9 cellular contexts compared by ENCODE assay signal in genomic region chr20:63554361-63555278, GRCh38. TPM values are rescaled to one million over a fixed set of nuclear protein-coding genes. Genes with fewer than 3 reads are reported as not detected.
A peak's percentile ranks its signal among the peaks of the same experiment; 100 is the strongest.
DNase-seq lines count a peak whose midpoint lies in the region; ATAC-seq, FAIRE-seq and TF ChIP-seq lines count a peak whose summit lies in the region.
"Had no signal": no experiment of that assay in that cellular context is flagged by ENCODE, and none has a peak within 500 bp of the region (broad histone marks: within the 10 kb centered on the region; RNA-seq: fewer than 3 reads in every experiment).

No MANE protein-coding gene starts in this region.

- H3K9me3 Mint-ChIP-seq in naive B cell: no peaks in the 10 kb centered on the region

- no peaks in the 10 kb centered on the region for H3K9me2 ChIP-seq in HCT116 (ENCODE audit: insufficient read depth)

- TF ChIP-seq POLR2A in HCT116 (IDR thresholded peaks at IDR 0.05; ENCODE audit: borderline replicate concordance, extremely low read depth, insufficient read depth, insufficient read length) (no peak), GM12878 (IDR thresholded peaks at IDR 0.05; ENCODE audit: low read depth, low read length) (0 out of 2 replicates have a peak, but pooled peaks have one; percentile 24)

- H3K27ac Mint-ChIP-seq in naive B cell: peak overlapping the region; percentile 88 to 98 (median 96)

- WGBS in GM12878 (ENCODE audit: insufficient coverage, insufficient replicate concordance, low lambda C conversion rate, missing lambda C conversion rate): 19% methylated on average over 37 of the region's 38 CpGs

- POLR2A ChIA-PET in HCT116 (lab: Charles Lee) (interaction anchor here (0.7 kb wide), 1 partner anchor 13 kb away, joined by 3 read pairs; no protein-coding TSS in a partner anchor), GM12878 (lab: Charles Lee) (interaction anchor here (1.1 to 1.7 kb wide), 3 partner anchors 16 to 20 kb away, joined by 3 to 6 read pairs (median 5); partner anchors contain the start of gene HELZ2)

- no peak for TF ChIP-seq RAD21 in HCT116 (IDR thresholded peaks at IDR 0.05; ENCODE audit: low read depth)
- no peak for TF ChIP-seq RAD21 in GM12878 (IDR thresholded peaks at IDR 0.05; ENCODE audit: insufficient read depth, low read depth, low read length)

- no peak overlapping the region for H3K27ac ChIP-seq in BLaER1
- peak overlapping the region; percentile 22; the same call in 1 of the 2 replicates for H3K27ac ChIP-seq in HCT116 (ENCODE audit: low read depth, low read length)
- no peak overlapping the region for H3K27ac ChIP-seq in GM12878 (ENCODE audit: control insufficient read depth, insufficient read depth)

- no TSS peak for BruUV-seq in HCT116 (replicated peaks; lab: Mats Ljungman, UMichigan)
- BruUV-seq in GM12878 (replicated peaks; lab: Mats Ljungman, UMichigan): no TSS peak

- DNase-seq in HCT116 (ENCODE audit: low read depth, low spot score) (no peak), GM12878 (ENCODE audit: low read depth, low spot score) (no peak), naive B cell (peak; percentile 60), head of caudate nucleus (no peak), DMS114 treated with DMSO at 0.1 percent for 48 hours (lab: John Stamatoyannopoulos, UW; ENCODE audit: unreplicated experiment) (no peak), posterior vena cava (ENCODE audit: low spot score) (no peak)

- peak overlapping the region; percentile 79 to 94 (median 90) for H3K4me3 Mint-ChIP-seq in naive B cell

- H3K79me2 ChIP-seq in HCT116 (ENCODE audit: insufficient read depth, low read length) (no peaks in the 10 kb centered on the region), GM12878 (ENCODE audit: control insufficient read depth, insufficient read depth, low read length) (no peaks in the 10 kb centered on the region)

- no peak for FAIRE-seq in GM12878 (lab: Jason Lieb, UNC)

- H3K36me3 ChIP-seq in BLaER1 (no peaks in the 10 kb centered on the region), HCT116 (ENCODE audit: control insufficient read depth in 1 of 2, insufficient read depth in 2 of 2, low read length in 2 of 2) (no peaks in the 10 kb centered on the region), GM12878 (ENCODE audit: control insufficient read depth in 2 of 2, insufficient read depth in 2 of 2, low read length in 1 of 2) (no peaks in the 10 kb centered on the region)

- peaks cover 25 to 52% (median 40%) of the 10 kb centered on the region in 3 donors for H3K4me1 Mint-ChIP-seq in naive B cell

- in situ Hi-C loops in GM12878 (cut with MboI): no loop called here

- RAD21 ChIA-PET in HCT116 (lab: Charles Lee; ENCODE audit: low non-redundant PET in 1 of 2, low total read pairs in 2 of 2, uncharacterized antibody in 2 of 2, unreplicated experiment in 2 of 2) (no interaction called here), GM12878 (lab: Charles Lee; ENCODE audit: unreplicated experiment) (interaction anchor here (1.2 to 2.2 kb wide), 3 partner anchors 16 to 87 kb away, joined by 4 to 17 read pairs (median 8); partner anchors contain the start of genes HELZ2 and PTK6)

- CTCF ChIA-PET in HCT116 (lab: Charles Lee) (interaction anchor here (1.0 kb wide), 1 partner anchor 17 kb away, joined by 3 read pairs; the partner anchor contains the start of gene PTK6), GM12878 (lab: Yijun Ruan, JAX) (interaction anchor here (0.6 to 2.7 kb wide), 6 partner anchors 8 to 24 kb away, joined by 3 to 9 read pairs (median 4); partner anchors contain the start of gene PTK6)

- H3K4me3 ChIP-seq in BLaER1: peak overlapping the region; percentile 74
- peak overlapping the region; percentile 57 to 72 for H3K4me3 ChIP-seq in HCT116 (replicated peaks in 1 of 2; ENCODE audit: low read depth in 1 of 2, low read length in 2 of 2)
- peak overlapping the region; percentile 65 for H3K4me3 ChIP-seq in GM12878

- H3K36me3 Mint-ChIP-seq in naive B cell: no peaks in the 10 kb centered on the region

- ATAC-seq in HCT116 (no peak), GM12878 (peak; percentile 51), naive B cell (ENCODE audit: low read depth in 2 of 2) (peak; percentile 17 to 34), HG03039 (IDR thresholded peaks at IDR 0.05; ENCODE audit: unreplicated experiment) (no peak)

- no peak overlapping the region for H2AFZ ChIP-seq in HCT116 (ENCODE audit: low read depth, low read length, poor library complexity, severe bottlenecking)
- H2AFZ ChIP-seq in GM12878 (ENCODE audit: control insufficient read depth, low read depth, low read length): no peak overlapping the region

- intact Hi-C loops in HCT116 (cut with micrococcal nuclease) (no loop called here), GM12878 (cut with micrococcal nuclease; ENCODE audit: unreplicated experiment) (loop anchor here (1.0 kb wide), 1 partner anchor 73 kb away; the partner anchor contains the start of gene GMEB2), head of caudate nucleus (cut with DNase I) (no loop called here), posterior vena cava (cut with DNase I) (no loop called here)

- TF ChIP-seq CTCF in HCT116 (IDR thresholded peaks at IDR 0.05 in 2 of 3, conservative IDR thresholded peaks at IDR 0.05 in 1 of 3; ENCODE audit: borderline replicate concordance in 1 of 3, insufficient read depth in 1 of 3, low read depth in 2 of 3, low read length in 2 of 3) (no peak), GM12878 (IDR thresholded peaks at IDR 0.05 in 2 of 3, conservative IDR thresholded peaks at IDR 0.05 in 1 of 3; ENCODE audit: control insufficient read depth in 2 of 3, extremely low read depth in 1 of 3, insufficient read depth in 1 of 3, low read depth in 3 of 3, low read length in 3 of 3) (0 out of 6 replicates have a peak, but pooled peaks of 1 of the 3 experiments have one; percentile 4)

- peaks cover 51% of the 10 kb centered on the region for H3K4me1 ChIP-seq in BLaER1
- H3K4me1 ChIP-seq in HCT116 (ENCODE audit: control insufficient read depth in 1 of 2, insufficient read depth in 2 of 2, low read length in 2 of 2): peaks cover 12 to 20% of the 10 kb centered on the region in 2 experiments
- peaks cover 22% of the 10 kb centered on the region for H3K4me1 ChIP-seq in GM12878 (ENCODE audit: control insufficient read depth, insufficient read depth, low read length)

- H3K4me2 ChIP-seq in BLaER1 (peak overlapping the region; percentile 100), HCT116 (ENCODE audit: low read length) (peak overlapping the region; percentile 100), GM12878 (ENCODE audit: control insufficient read depth, insufficient read depth) (peak overlapping the region; percentile 90; the same call in 1 of the 2 replicates)

- H3K27me3 Mint-ChIP-seq in naive B cell: peaks cover 0 to 6% (median 0%) of the 10 kb centered on the region in 3 donors

- H3K9me3 ChIP-seq in BLaER1 (no peaks in the 10 kb centered on the region), HCT116 (ENCODE audit: control insufficient read depth in 1 of 2, insufficient read depth in 1 of 2, low read depth in 1 of 2, low read length in 2 of 2) (no peaks in the 10 kb centered on the region), GM12878 (replicated peaks; ENCODE audit: control insufficient read depth, insufficient read depth, low read length) (no peaks in the 10 kb centered on the region)

- SMC1A ChIA-PET in GM12878 (lab: Charles Lee; ENCODE audit: uncharacterized antibody, unreplicated experiment): interaction anchor here (1.1 to 1.6 kb wide), 4 partner anchors 9 to 651 kb away, joined by 3 to 5 read pairs (median 4); no protein-coding TSS in a partner anchor

- H4K20me1 ChIP-seq in BLaER1 (peaks cover 67% of the 10 kb centered on the region), HCT116 (ENCODE audit: insufficient read depth) (no peaks in the 10 kb centered on the region), GM12878 (ENCODE audit: control insufficient read depth, insufficient read depth) (no peaks in the 10 kb centered on the region; the same call in 1 of the 2 replicates)

- peak overlapping the region; percentile 71 for H3K9ac ChIP-seq in BLaER1
- H3K9ac ChIP-seq in HCT116 (ENCODE audit: low read length): peak overlapping the region; percentile 73
- H3K9ac ChIP-seq in GM12878 (ENCODE audit: control insufficient read depth, insufficient read depth, low read length): no peak overlapping the region

- peaks cover 64% of the 10 kb centered on the region for H3K27me3 ChIP-seq in BLaER1
- no peaks in the 10 kb centered on the region for H3K27me3 ChIP-seq in HCT116 (ENCODE audit: insufficient read depth, low read length)
- H3K27me3 ChIP-seq in GM12878 (replicated peaks in 1 of 2; ENCODE audit: control insufficient read depth in 2 of 2, insufficient read depth in 2 of 2, low read length in 1 of 2): no peaks in the 10 kb centered on the region

- no peak for TF ChIP-seq EP300 in GM12878 (IDR thresholded peaks at IDR 0.05; ENCODE audit: borderline replicate concordance in 1 of 2, control insufficient read depth in 1 of 2, low read depth in 2 of 2, low read length in 2 of 2)

RNA-seq across cellular contexts. Expression of gene FNDC11, which starts 0.7 kb away (rescaled TPM):
- total RNA-seq in HCT116 (2021; ENCODE audit: unreplicated experiment): 5.5 TPM
- polyA plus RNA-seq in HCT116 (2012): 3.1 TPM in 2 replicates
- 0.81 and 1.9 TPM in 2 replicates for total RNA-seq in GM12878 (2013; cell fraction: nucleolus; rRNA removed)
- total RNA-seq in GM12878 (2014; rRNA removed): 0.40 and 0.54 TPM in 2 replicates
- 0.09 TPM in 1 of 2 replicates, not detected in the other for total RNA-seq in GM12878 (2014; rRNA removed; fragmentation: Illumina TruSeq; extraction: Trizol)
- 0.72 and 0.77 TPM in 2 replicates for total RNA-seq in GM12878 (2021)
- not detected for polyA plus RNA-seq in GM12878 (2011; ENCODE audit: low read depth)
- 0.26 and 0.31 TPM in 2 replicates for polyA plus RNA-seq in GM12878 (2011; rRNA removed)
- 0.93 and 1.2 TPM in 2 replicates for polyA plus RNA-seq in GM12878 (2011; cell fraction: cytosol; rRNA removed)
- polyA plus RNA-seq in GM12878 (2011; cell fraction: nucleus; rRNA removed): 5.7 and 6.0 TPM in 2 replicates
- polyA plus RNA-seq in GM12878 (2012): 0.24 and 0.52 TPM in 2 replicates
- 0.09 TPM in 1 of 2 replicates, not detected in the other for polyA plus RNA-seq in GM12878 (2014; fragmentation: Illumina TruSeq; extraction: Trizol)
- polyA plus RNA-seq in GM12878 (2014; fragmentation: Nextera tagmentation; extraction: Ambion mirVana): not detected
- 0.37 and 1.0 TPM in 2 replicates for polyA plus RNA-seq in GM12878 (2014; rRNA removed)
- under 1 TPM; 0.24 to 0.37 TPM for polyA plus RNA-seq in GM12878 (2016; fragmentation: Nextera tagmentation; extraction: Ambion mirVana)
- 0.37 and 0.62 TPM in 2 replicates for polyA minus RNA-seq in GM12878 (2011; rRNA and poly(A)+ RNA removed)
- 0.80 TPM in 1 of 2 replicates, not detected in the other for polyA minus RNA-seq in GM12878 (2011; cell fraction: cytosol; rRNA and poly(A)+ RNA removed)
- 1.2 and 1.5 TPM in 2 replicates for polyA minus RNA-seq in GM12878 (2011; cell fraction: nucleus; rRNA and poly(A)+ RNA removed)
- 1 to 10 TPM in 5 of 6 donors, under 1 TPM in 1; 0.08 to 5.2 (median 1.8) TPM for polyA plus RNA-seq in naive B cell (ENCODE audit: low read depth in 6 of 6)
- under 1 TPM in 1 of 2 donors, not detected in 1; 0.19 TPM for total RNA-seq in posterior vena cava

RNA-seq across cellular contexts. Expression of gene SRMS, which starts 7.1 kb away (rescaled TPM):
- total RNA-seq in HCT116 (2021; ENCODE audit: unreplicated experiment): 3.2 TPM
- 1.8 and 2.5 TPM in 2 replicates for polyA plus RNA-seq in HCT116 (2012)
- total RNA-seq in GM12878 (2013; cell fraction: nucleolus; rRNA removed): not detected in 2 replicates
- total RNA-seq in GM12878 (2014; rRNA removed): not detected in 2 replicates
- not detected in 2 replicates for total RNA-seq in GM12878 (2014; rRNA removed; fragmentation: Illumina TruSeq; extraction: Trizol)
- not detected in 2 replicates for total RNA-seq in GM12878 (2021)
- not detected for polyA plus RNA-seq in GM12878 (2011; ENCODE audit: low read depth)
- 0.07 TPM in 1 of 2 replicates, not detected in the other for polyA plus RNA-seq in GM12878 (2011; rRNA removed)
- 0.07 and 0.15 TPM in 2 replicates for polyA plus RNA-seq in GM12878 (2011; cell fraction: cytosol; rRNA removed)
- polyA plus RNA-seq in GM12878 (2011; cell fraction: nucleus; rRNA removed): 0.31 and 0.34 TPM in 2 replicates
- polyA plus RNA-seq in GM12878 (2012): not detected in 2 replicates
- polyA plus RNA-seq in GM12878 (2014; fragmentation: Illumina TruSeq; extraction: Trizol): not detected in 2 replicates
- polyA plus RNA-seq in GM12878 (2014; fragmentation: Nextera tagmentation; extraction: Ambion mirVana): not detected
- 0.14 TPM in 1 of 2 replicates, not detected in the other for polyA plus RNA-seq in GM12878 (2014; rRNA removed)
- polyA plus RNA-seq in GM12878 (2016; fragmentation: Nextera tagmentation; extraction: Ambion mirVana): not detected
- polyA minus RNA-seq in GM12878 (2011; rRNA and poly(A)+ RNA removed): not detected in 2 replicates
- not detected in 2 replicates for polyA minus RNA-seq in GM12878 (2011; cell fraction: cytosol; rRNA and poly(A)+ RNA removed)
- not detected in 2 replicates for polyA minus RNA-seq in GM12878 (2011; cell fraction: nucleus; rRNA and poly(A)+ RNA removed)
- polyA plus RNA-seq in naive B cell (ENCODE audit: low read depth in 6 of 6): not detected
- total RNA-seq in posterior vena cava: not detected
- total RNA-seq: T-helper 2 cell treated with Interferon-gamma antibody and Interleukin-4, amounts not matched to agents 100 ng/mL and 5 ng/mL, for 36 hours had no signal

RNA-seq across cellular contexts. Expression of gene PTK6, which starts 17.4 kb away (rescaled TPM):
- total RNA-seq in HCT116 (2021; ENCODE audit: unreplicated experiment): 6.7 TPM
- polyA plus RNA-seq in HCT116 (2012): 7.2 and 8.0 TPM in 2 replicates
- 0.23 and 0.39 TPM in 2 replicates for total RNA-seq in GM12878 (2013; cell fraction: nucleolus; rRNA removed)
- not detected in 2 replicates for total RNA-seq in GM12878 (2014; rRNA removed)
- 0.09 TPM in 1 of 2 replicates, not detected in the other for total RNA-seq in GM12878 (2014; rRNA removed; fragmentation: Illumina TruSeq; extraction: Trizol)
- total RNA-seq in GM12878 (2021): 0.21 and 0.24 TPM in 2 replicates
- 0.22 TPM for polyA plus RNA-seq in GM12878 (2011; ENCODE audit: low read depth)
- 0.20 and 0.32 TPM in 2 replicates for polyA plus RNA-seq in GM12878 (2011; rRNA removed)
- polyA plus RNA-seq in GM12878 (2011; cell fraction: cytosol; rRNA removed): 0.34 and 0.37 TPM in 2 replicates
- polyA plus RNA-seq in GM12878 (2011; cell fraction: nucleus; rRNA removed): 0.86 and 1.2 TPM in 2 replicates
- polyA plus RNA-seq in GM12878 (2012): 0.32 and 0.45 TPM in 2 replicates
- polyA plus RNA-seq in GM12878 (2014; fragmentation: Illumina TruSeq; extraction: Trizol): 0.04 TPM in 1 of 2 replicates, not detected in the other
- polyA plus RNA-seq in GM12878 (2014; fragmentation: Nextera tagmentation; extraction: Ambion mirVana): under 1 TPM in 1 of 2 experiments, not detected in 1; 0.02 TPM
- polyA plus RNA-seq in GM12878 (2014; rRNA removed): 0.14 and 0.28 TPM in 2 replicates
- under 1 TPM in 1 of 2 experiments, not detected in 1; 0.08 TPM for polyA plus RNA-seq in GM12878 (2016; fragmentation: Nextera tagmentation; extraction: Ambion mirVana)
- polyA minus RNA-seq in GM12878 (2011; rRNA and poly(A)+ RNA removed): 0.22 and 0.36 TPM in 2 replicates
- polyA minus RNA-seq in GM12878 (2011; cell fraction: cytosol; rRNA and poly(A)+ RNA removed): 0.52 TPM in 1 of 2 replicates, not detected in the other
- polyA minus RNA-seq in GM12878 (2011; cell fraction: nucleus; rRNA and poly(A)+ RNA removed): 0.19 and 0.24 TPM in 2 replicates
- polyA plus RNA-seq in naive B cell (ENCODE audit: low read depth in 6 of 6): 1 to 10 TPM in 1 of 6 donors, under 1 TPM in 5; 0.10 to 1.3 (median 0.51) TPM
- total RNA-seq in posterior vena cava: under 1 TPM in 1 of 2 donors, not detected in 1; 0.60 TPM

RNA-seq across cellular contexts. Expression of gene HELZ2, which starts 19.4 kb away (rescaled TPM):
- total RNA-seq in HCT116 (2021; ENCODE audit: unreplicated experiment) (44.0 TPM), GM12878 (2014; rRNA removed) (19.9 and 22.1 TPM in 2 replicates), GM12878 (2014; rRNA removed; fragmentation: Illumina TruSeq; extraction: Trizol) (6.7 and 7.1 TPM in 2 replicates), GM12878 (2021) (33.3 and 36.9 TPM in 2 replicates), posterior vena cava (10 to 100 TPM; 13.7 to 25.5 TPM)
- polyA plus RNA-seq in HCT116 (2012): 40.3 and 54.7 TPM in 2 replicates
- 68.5 and 92.6 TPM in 2 replicates for total RNA-seq in GM12878 (2013; cell fraction: nucleolus; rRNA removed)
- polyA plus RNA-seq in GM12878 (2011; ENCODE audit: low read depth): 5.4 TPM
- polyA plus RNA-seq in GM12878 (2011; rRNA removed) (8.3 and 17.2 TPM in 2 replicates), GM12878 (2014; fragmentation: Illumina TruSeq; extraction: Trizol) (0.73 and 5.7 TPM in 2 replicates), GM12878 (2014; fragmentation: Nextera tagmentation; extraction: Ambion mirVana) (under 1 TPM; 0.05 to 0.08 TPM), GM12878 (2014; rRNA removed) (21.1 and 23.0 TPM in 2 replicates), GM12878 (2016; fragmentation: Nextera tagmentation; extraction: Ambion mirVana) (1 to 10 TPM; 1.8 to 1.9 TPM), naive B cell (ENCODE audit: low read depth in 6 of 6) (10 to 100 TPM in 3 of 6 donors, 1 to 10 TPM in 3; 2.5 to 11.6 (median 9.3) TPM)
- polyA plus RNA-seq in GM12878 (2011; cell fraction: cytosol; rRNA removed): 15.6 and 31.4 TPM in 2 replicates
- 82.5 and 82.6 TPM in 2 replicates for polyA plus RNA-seq in GM12878 (2011; cell fraction: nucleus; rRNA removed)
- polyA plus RNA-seq in GM12878 (2012): 12.4 and 21.7 TPM in 2 replicates
- polyA minus RNA-seq in GM12878 (2011; rRNA and poly(A)+ RNA removed): 36.1 and 73.4 TPM in 2 replicates
- 43.2 and 44.7 TPM in 2 replicates for polyA minus RNA-seq in GM12878 (2011; cell fraction: cytosol; rRNA and poly(A)+ RNA removed)
- 64.3 and 105 TPM in 2 replicates for polyA minus RNA-seq in GM12878 (2011; cell fraction: nucleus; rRNA and poly(A)+ RNA removed)

RNA-seq across cellular contexts. Expression of gene PPDPF, which starts 34.1 kb away (rescaled TPM):
- total RNA-seq in HCT116 (2021; ENCODE audit: unreplicated experiment) (346 TPM), GM12878 (2014; rRNA removed) (36.8 and 47.6 TPM in 2 replicates), GM12878 (2014; rRNA removed; fragmentation: Illumina TruSeq; extraction: Trizol) (3.2 and 5.1 TPM in 2 replicates), GM12878 (2021) (154 TPM in 2 replicates), posterior vena cava (100 to 1,000 TPM; 172 to 331 TPM)
- polyA plus RNA-seq in HCT116 (2012): 308 and 356 TPM in 2 replicates
- total RNA-seq in GM12878 (2013; cell fraction: nucleolus; rRNA removed): 19.4 and 22.6 TPM in 2 replicates
- 9.0 TPM for polyA plus RNA-seq in GM12878 (2011; ENCODE audit: low read depth)
- polyA plus RNA-seq in GM12878 (2011; rRNA removed) (0.72 and 1.5 TPM in 2 replicates), GM12878 (2014; fragmentation: Illumina TruSeq; extraction: Trizol) (5.2 TPM in 1 of 2 replicates, not detected in the other), GM12878 (2014; fragmentation: Nextera tagmentation; extraction: Ambion mirVana) (1 to 10 TPM in 1 of 2 experiments, under 1 TPM in 1; 0.32 to 2.8 TPM), GM12878 (2014; rRNA removed) (77.6 and 87.7 TPM in 2 replicates), GM12878 (2016; fragmentation: Nextera tagmentation; extraction: Ambion mirVana) (10 to 100 TPM; 40.3 to 42.9 TPM), naive B cell (ENCODE audit: low read depth in 6 of 6) (100 to 1,000 TPM in 1 of 6 donors, 10 to 100 TPM in 5; 40.2 to 132 (median 67.5) TPM)
- 6.2 and 8.5 TPM in 2 replicates for polyA plus RNA-seq in GM12878 (2011; cell fraction: cytosol; rRNA removed)
- 12.2 and 16.6 TPM in 2 replicates for polyA plus RNA-seq in GM12878 (2011; cell fraction: nucleus; rRNA removed)
- polyA plus RNA-seq in GM12878 (2012): 103 and 151 TPM in 2 replicates
- polyA minus RNA-seq in GM12878 (2011; rRNA and poly(A)+ RNA removed): 0.95 and 4.6 TPM in 2 replicates
- 33.7 and 62.3 TPM in 2 replicates for polyA minus RNA-seq in GM12878 (2011; cell fraction: cytosol; rRNA and poly(A)+ RNA removed)
- polyA minus RNA-seq in GM12878 (2011; cell fraction: nucleus; rRNA and poly(A)+ RNA removed): 11.4 and 14.4 TPM in 2 replicates

Comparison
In these comparisons a context has a peak if more than half of its experiments do, and no peak if none do; other contexts are left out.
1. ATAC-seq: peak in GM12878 (single experiment) and naive B cell (2 of 2); none in HCT116 (single experiment) and HG03039 (single experiment).
2. Peak in every context shown above with its lines, with median percentiles within 50 percentile points of each other: H3K4me2 ChIP-seq and H3K4me3 ChIP-seq.